Comparison of ENCODE assay signal across 29 cellular contexts in the genomic region with DNA sequence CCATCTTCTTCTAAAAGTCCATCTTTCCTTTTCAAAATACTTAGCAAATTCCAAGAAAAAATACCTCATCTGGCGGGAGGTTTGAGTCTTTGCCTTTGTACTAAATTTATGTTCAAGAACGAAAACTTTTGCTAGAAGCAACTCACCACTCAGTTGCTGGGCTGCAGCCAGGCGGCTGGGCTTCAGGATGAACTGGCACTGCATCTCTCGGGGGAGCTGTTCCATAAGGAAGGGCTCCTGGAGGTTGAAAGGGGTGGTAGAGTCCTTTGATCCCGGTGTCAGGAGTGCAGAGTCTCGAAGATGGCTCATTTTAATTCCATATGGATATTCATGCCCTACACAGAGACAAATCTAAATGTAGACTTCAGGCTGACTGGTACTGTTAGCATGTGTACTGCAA.
"Had no signal": no experiment of that assay in that cellular context is flagged by ENCODE, and none has a peak within 500 bp of the region (broad histone marks: within the 10 kb centered on the region; RNA-seq: fewer than 3 reads in every experiment).

No MANE protein-coding gene starts in this region.

- H3K27me3 Mint-ChIP-seq: activated naive CD8-positive, alpha-beta T cell treated with anti-CD3 and anti-CD28 coated beads, Interleukin-2, amount 50 U/mL, for 24 hours; brain had no signal

- H3K27ac ChIP-seq: Peyer's patch, RWPE1, SJSA1 had no signal

- ATAC-seq: activated CD8-positive, alpha-beta memory T cell treated with anti-CD3 and anti-CD28 coated beads, Interleukin-2, amount 10 ng/mL, durations not matched to agents 7 days and 5 days; activated naive CD4-positive, alpha-beta T cell treated with anti-CD3 and anti-CD28 coated beads, Interleukin-2, amount 50 U/mL, for 72 hours; activated naive CD8-positive, alpha-beta T cell treated with anti-CD3 and anti-CD28 coated beads, Interleukin-2, amount 50 U/mL, for 24 hours; SK-N-SH treated with all-trans-retinoic acid at 6 μM for 48 hours; T-helper 17 cell had no signal

- H3K27me3 ChIP-seq: Peyer's patch, SJSA1 had no signal

- H3K36me3 ChIP-seq: Peyer's patch, SJSA1 had no signal

- H3K9me3 Mint-ChIP-seq: activated B cell treated with CpG ODN at 0.5 μM for 24 hours; activated CD4-positive, alpha-beta T cell treated with anti-CD3 and anti-CD28 coated beads, Interleukin-2, amount 10 ng/mL, durations not matched to agents 24 days and 14 days; activated naive CD4-positive, alpha-beta T cell treated with anti-CD3 and anti-CD28 coated beads, Interleukin-2, amount 50 U/mL, for 72 hours; activated naive CD8-positive, alpha-beta T cell treated with anti-CD3 and anti-CD28 coated beads, Interleukin-2, amount 50 U/mL, for 24 hours; activated T-cell treated with anti-CD3 and anti-CD28 coated beads, Interleukin-2, amount 50 U/mL, for 24 hours; activated T-helper 1 cell treated with anti-CD3 and anti-CD28 coated beads, Interleukin-12 subunit alpha, Interleukin-12 subunit beta, Interleukin-2, Interleukin-4 antibody, amounts not matched to agents 30 ng/mL and 10 ng/mL and 1 ng/mL, durations not matched to agents 14 hours and 24 hours and 36 hours; brain had no signal

- H3K4me1 ChIP-seq: Peyer's patch, SJSA1 had no signal

- DNase-seq: activated B cell treated with CpG ODN at 0.5 μM for 24 hours; activated CD4-positive, alpha-beta T cell treated with anti-CD3 and anti-CD28 coated beads for 1 hour; activated CD4-positive, alpha-beta T cell treated with anti-CD3 and anti-CD28 coated beads, Interleukin-2, amount 10 ng/mL, durations not matched to agents 24 days and 14 days; activated CD4-positive, alpha-beta T cell treated with anti-CD3 and anti-CD28 coated beads, Interleukin-2, amount 50 U/mL, for 48 hours; activated CD8-positive, alpha-beta memory T cell treated with anti-CD3 and anti-CD28 coated beads, Interleukin-2, amount 10 ng/mL, durations not matched to agents 7 days and 5 days; activated effector memory CD4-positive, alpha-beta T cell treated with anti-CD3 and anti-CD28 coated beads, Interleukin-2, amount 50 U/mL, for 16 hours; activated naive CD4-positive, alpha-beta T cell treated with Interleukin-2 at 50 U/mL for 16 hours; activated naive CD8-positive, alpha-beta T cell treated with anti-CD3 and anti-CD28 coated beads, Interleukin-2, amount 50 U/mL, for 24 hours; activated T-cell treated with anti-CD3 and anti-CD28 coated beads, Interleukin-2, amount 50 U/mL, for 24 hours; amniotic stem cell; KG1; NCI-H1092; NCI-H1417; NCI-H1930; NCI-H2171; NCI-H2227 treated with DMSO at 0.1 percent for 48 hours; NCI-H446 treated with DMSO at 0.1 percent for 48 hours; NCI-H524 treated with DMSO at 0.1 percent for 48 hours; NCI-H748 treated with DMSO at 0.1 percent for 48 hours; Peyer's patch; SHP77; T-helper 17 cell; T-helper 9 cell had no signal

- H3K9me3 ChIP-seq: Peyer's patch, SJSA1 had no signal

- H3K4me3 Mint-ChIP-seq: activated B cell treated with CpG ODN at 0.5 μM for 24 hours; activated CD4-positive, alpha-beta T cell treated with anti-CD3 and anti-CD28 coated beads, Interleukin-2, amount 10 ng/mL, durations not matched to agents 24 days and 14 days; activated CD8-positive, alpha-beta memory T cell treated with anti-CD3 and anti-CD28 coated beads, Interleukin-2, amount 10 ng/mL, durations not matched to agents 7 days and 5 days; activated naive CD8-positive, alpha-beta T cell treated with anti-CD3 and anti-CD28 coated beads, Interleukin-2, amount 50 U/mL, for 24 hours; activated T-cell treated with anti-CD3 and anti-CD28 coated beads, Interleukin-2, amount 50 U/mL, for 24 hours; activated T-helper 1 cell treated with anti-CD3 and anti-CD28 coated beads, Interleukin-12 subunit alpha, Interleukin-12 subunit beta, Interleukin-2, Interleukin-4 antibody, amounts not matched to agents 30 ng/mL and 10 ng/mL and 1 ng/mL, durations not matched to agents 14 hours and 24 hours and 36 hours; brain; T-helper 17 cell had no signal

- H3K36me3 Mint-ChIP-seq: activated CD8-positive, alpha-beta memory T cell treated with anti-CD3 and anti-CD28 coated beads, Interleukin-2, amount 10 ng/mL, durations not matched to agents 7 days and 5 days; activated naive CD4-positive, alpha-beta T cell treated with anti-CD3 and anti-CD28 coated beads, Interleukin-2, amount 50 U/mL, for 72 hours had no signal

- H3K27ac Mint-ChIP-seq: activated B cell treated with CpG ODN at 0.5 μM for 24 hours; activated CD4-positive, alpha-beta T cell treated with anti-CD3 and anti-CD28 coated beads, Interleukin-2, amount 10 ng/mL, durations not matched to agents 24 days and 14 days; activated CD8-positive, alpha-beta memory T cell treated with anti-CD3 and anti-CD28 coated beads, Interleukin-2, amount 10 ng/mL, durations not matched to agents 7 days and 5 days; activated naive CD4-positive, alpha-beta T cell treated with anti-CD3 and anti-CD28 coated beads, Interleukin-2, amount 50 U/mL, for 72 hours; activated naive CD8-positive, alpha-beta T cell treated with anti-CD3 and anti-CD28 coated beads, Interleukin-2, amount 50 U/mL, for 24 hours; activated T-cell treated with anti-CD3 and anti-CD28 coated beads, Interleukin-2, amount 50 U/mL, for 24 hours; activated T-helper 1 cell treated with anti-CD3 and anti-CD28 coated beads, Interleukin-12 subunit alpha, Interleukin-12 subunit beta, Interleukin-2, Interleukin-4 antibody, amounts not matched to agents 30 ng/mL and 10 ng/mL and 1 ng/mL, durations not matched to agents 14 hours and 24 hours and 36 hours; brain; T-helper 17 cell had no signal

- H3K4me3 ChIP-seq: Peyer's patch, SJSA1 had no signal

- H3K4me1 Mint-ChIP-seq: activated B cell treated with CpG ODN at 0.5 μM for 24 hours; activated CD4-positive, alpha-beta T cell treated with anti-CD3 and anti-CD28 coated beads, Interleukin-2, amount 10 ng/mL, durations not matched to agents 24 days and 14 days; activated CD8-positive, alpha-beta memory T cell treated with anti-CD3 and anti-CD28 coated beads, Interleukin-2, amount 10 ng/mL, durations not matched to agents 7 days and 5 days; activated naive CD8-positive, alpha-beta T cell treated with anti-CD3 and anti-CD28 coated beads, Interleukin-2, amount 50 U/mL, for 24 hours; brain had no signal
